ENCODE assay signal across 23 cellular contexts in the genomic region with DNA sequence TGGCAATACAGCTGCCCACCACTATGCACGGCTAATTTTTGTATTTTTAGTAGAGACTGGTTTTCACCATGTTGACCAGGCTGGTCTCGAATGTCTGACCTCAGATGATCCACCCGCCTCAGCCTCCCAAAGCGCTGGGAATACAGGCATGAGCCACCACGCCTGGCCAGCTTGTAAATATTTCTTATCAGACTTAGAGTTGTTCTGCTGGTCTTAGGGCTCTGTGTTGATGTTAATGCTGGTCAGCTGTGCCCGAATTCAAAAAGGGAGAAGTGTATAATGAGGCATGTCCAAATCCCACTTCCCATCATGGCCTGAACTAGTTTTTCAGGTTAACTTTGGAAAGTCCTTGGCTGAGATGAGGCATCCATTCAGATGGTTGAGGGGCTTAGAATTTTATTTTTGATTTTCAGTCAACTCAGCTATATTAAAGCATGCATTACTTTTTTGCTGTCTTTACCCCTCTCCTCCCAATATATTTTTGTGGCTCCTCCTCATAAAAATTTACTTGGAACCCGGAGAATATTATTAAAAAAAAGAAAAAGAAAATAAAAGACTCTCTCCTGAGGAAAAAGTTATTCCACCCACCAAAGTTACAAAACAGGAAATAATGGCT.
"Had no signal": no experiment of that assay in that cellular context is flagged by ENCODE, and none has a peak within 500 bp of the region (broad histone marks: within the 10 kb centered on the region; RNA-seq: fewer than 3 reads in every experiment).

No MANE protein-coding gene starts in this region.

- H3K36me3 ChIP-seq: MG63, SJSA1 had no signal

- H3K9me3 ChIP-seq: MG63, SJSA1 had no signal

- DNase-seq: Karpas-422, KG1, MG63, NCI-H1092 treated with DMSO at 0.1 percent for 48 hours, NCI-H1436, NCI-H187, NCI-H2029, NCI-H2081 treated with DMSO at 0.1 percent for 48 hours, NCI-H2171, NCI-H226, NCI-H446, NCI-H510A, NCI-H524 treated with DMSO at 0.1 percent for 48 hours, NCI-H69, NCI-H774, Right ventricle myocardium superior, RPMI8226, SIG-M5 had no signal

- H3K4me1 ChIP-seq: SJSA1 had no signal

- H3K27ac ChIP-seq: HL-60, SJSA1, SK-N-MC had no signal

- FAIRE-seq: HTR-8/SVneo, RCC 7860 had no signal

- H3K27me3 ChIP-seq: MG63, SJSA1 had no signal

- H3K4me3 ChIP-seq: MG63, SJSA1, SK-N-MC had no signal
